Comparison of ENCODE assay signal across 22 cellular contexts in the genomic region with DNA sequence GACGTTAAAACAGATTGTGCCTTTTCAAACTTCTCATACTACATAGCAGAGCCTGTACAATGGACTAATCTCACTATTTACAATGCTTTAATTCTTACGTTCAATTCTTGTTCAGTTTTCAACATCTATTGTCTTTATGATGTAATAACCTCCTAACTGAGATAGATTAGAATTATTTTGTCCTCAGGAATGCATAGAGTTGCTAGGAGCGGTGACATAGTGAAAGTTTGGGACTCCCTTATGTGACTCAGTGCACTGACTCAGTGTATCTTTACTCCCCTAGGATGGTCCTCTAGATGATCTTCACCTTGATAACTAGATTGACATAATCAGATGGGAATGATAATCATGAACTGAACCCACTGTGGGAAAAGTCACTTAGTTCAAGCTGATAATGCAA.
DNase-seq lines count a peak whose midpoint lies in the region; ATAC-seq, FAIRE-seq and TF ChIP-seq lines count a peak whose summit lies in the region.
"Had no signal": no experiment of that assay in that cellular context is flagged by ENCODE, and none has a peak within 500 bp of the region (broad histone marks: within the 10 kb centered on the region; RNA-seq: fewer than 3 reads in every experiment).

No MANE protein-coding gene starts in this region.

- no peak for TF ChIP-seq POLR2A in IMR-90 (IDR thresholded peaks at IDR 0.05; ENCODE audit: low read depth, low read length)

- H2AFZ ChIP-seq in IMR-90 (replicated peaks; ENCODE audit: low read length, poor library complexity) = no peak overlapping the region
- H2AFZ ChIP-seq: GM23338 had no signal

- DNase-seq in EH (ENCODE audit: low read depth) (peak; percentile 70), IMR-90 (peak; percentile 53), bronchial epithelial cell (ENCODE audit: low read depth) (peak; percentile 13), kidney tubule cell (ENCODE audit: low spot score) (peak; percentile 26), glutamatergic neuron (no peak)
- no peak for DNase-seq in activated CD8-positive, alpha-beta memory T cell treated with anti-CD3 and anti-CD28 coated beads, Interleukin-2, amount 50 U/mL, for 4 hours
- DNase-seq: CD4-positive, CD25-positive, alpha-beta regulatory T cell; GDM1; KBM-7; NCI-H1048; NCI-H1436 treated with DMSO at 0.1 percent for 48 hours; NCI-H2029 treated with DMSO at 0.1 percent for 48 hours; NCI-H510A; NCI-H774; Right ventricle myocardium superior had no signal

- peaks cover 2% of the 10 kb centered on the region for H3K4me1 Mint-ChIP-seq in glutamatergic neuron (ENCODE audit: low read depth, unreplicated experiment)
- H3K4me1 Mint-ChIP-seq: B cell; CD4-positive, CD25-positive, alpha-beta regulatory T cell; GM23338 had no signal

- H3K9me3 Mint-ChIP-seq in glutamatergic neuron (ENCODE audit: unreplicated experiment) = no peaks in the 10 kb centered on the region
- H3K9me3 Mint-ChIP-seq: GM23338 had no signal

- no peaks in the 10 kb centered on the region for H4K20me1 ChIP-seq in IMR-90 (ENCODE audit: insufficient read depth, low read length)

- no peaks in the 10 kb centered on the region for H3K79me1 ChIP-seq in IMR-90 (ENCODE audit: low read depth in 1 of 2, low read length in 2 of 2)

- no peak overlapping the region for H4K8ac ChIP-seq in IMR-90 (ENCODE audit: low read depth in 2 of 2, low read length in 2 of 2)

- H3K27me3 ChIP-seq in IMR-90 (ENCODE audit: control insufficient read depth, insufficient read depth, low read length) (no peaks in the 10 kb centered on the region), bronchial epithelial cell (ENCODE audit: control insufficient read depth, insufficient read depth, low read length) (no peaks in the 10 kb centered on the region)

- no peak overlapping the region for H3K9ac ChIP-seq in IMR-90 (ENCODE audit: low read depth, low read length)

- no peak for FAIRE-seq in bronchial epithelial cell (lab: Jason Lieb, UNC)
- FAIRE-seq: GM12891, GM18507 had no signal

- in situ Hi-C loops in IMR-90 (cut with MboI; ENCODE audit: low sequenced_read_pairs) = no loop called here

- no peaks in the 10 kb centered on the region; the same call in 1 of the 2 replicates for H3K4me1 ChIP-seq in IMR-90 (ENCODE audit: control insufficient read depth, insufficient read depth, low read length)

- H3K36me3 ChIP-seq in IMR-90 (ENCODE audit: control insufficient read depth, insufficient read depth, low read length) (no peaks in the 10 kb centered on the region), bronchial epithelial cell (ENCODE audit: control insufficient read depth, insufficient read depth, low read length) (no peaks in the 10 kb centered on the region)

- no peak overlapping the region for H3K27ac ChIP-seq in IMR-90 (ENCODE audit: insufficient read depth, low read length)
- H3K27ac ChIP-seq: SK-N-MC had no signal

- CTCF ChIA-PET in IMR-90 (lab: Yijun Ruan, JAX) = no interaction called here

- intact Hi-C loops in IMR-90 (cut with micrococcal nuclease) = no loop called here

- no peak overlapping the region for H3K4ac ChIP-seq in IMR-90 (ENCODE audit: low read depth, low read length)

- TF ChIP-seq CTCF in IMR-90 (conservative IDR thresholded peaks at IDR 0.05; ENCODE audit: low read depth, low read length) (no peak), bronchial epithelial cell (IDR thresholded peaks at IDR 0.05; ENCODE audit: insufficient read depth, low read length, severe bottlenecking) (no peak), glutamatergic neuron (IDR thresholded peaks at IDR 0.05; ENCODE audit: partially characterized antibody, unreplicated experiment) (no peak)

- ATAC-seq in IMR-90 (ENCODE audit: low read depth) (peak; percentile 42; the same call in 1 of the 2 replicates), HG02938 (IDR thresholded peaks at IDR 0.05; ENCODE audit: unreplicated experiment) (no peak)
- ATAC-seq: GM23338, Panc1 had no signal

- TF ChIP-seq RAD21 in IMR-90 (IDR thresholded peaks at IDR 0.05; ENCODE audit: low read length) = no peak

- no peak overlapping the region for H2AK9ac ChIP-seq in IMR-90 (replicated peaks; ENCODE audit: low read depth, low read length, poor library complexity)

- H3K9me3 ChIP-seq in IMR-90 (ENCODE audit: control insufficient read depth, insufficient read depth, low read length) = no peaks in the 10 kb centered on the region

- H2AK5ac ChIP-seq in IMR-90 (ENCODE audit: low read depth, low read length) = no peak overlapping the region

- H3K23ac ChIP-seq in IMR-90 (ENCODE audit: low read depth, low read length) = no peak overlapping the region

- H3K4me2 ChIP-seq in IMR-90 (ENCODE audit: low read depth, low read length) = no peak overlapping the region
- H3K4me2 ChIP-seq: GM23338 had no signal

- H2BK120ac ChIP-seq in IMR-90 (ENCODE audit: low read depth, low read length) = no peak overlapping the region

- no peaks in the 10 kb centered on the region for H3K36me3 Mint-ChIP-seq in glutamatergic neuron (ENCODE audit: unreplicated experiment)
- H3K36me3 Mint-ChIP-seq: CD4-positive, CD25-positive, alpha-beta regulatory T cell had no signal

- H3K27me3 Mint-ChIP-seq in glutamatergic neuron (ENCODE audit: unreplicated experiment) = peaks cover 4% of the 10 kb centered on the region
- H3K27me3 Mint-ChIP-seq: B cell; CD4-positive, CD25-positive, alpha-beta regulatory T cell had no signal

- H4K5ac ChIP-seq in IMR-90 (ENCODE audit: low read depth, low read length) = no peak overlapping the region

- no TSS peak for BruUV-seq in IMR-90 (replicated peaks; lab: Mats Ljungman, UMichigan)

- H2BK5ac ChIP-seq in IMR-90 (ENCODE audit: low read depth, low read length, poor library complexity, severe bottlenecking) = no peak overlapping the region

- H3K18ac ChIP-seq in IMR-90 (ENCODE audit: low read depth, low read length) = no peak overlapping the region

- H3K9me1 ChIP-seq in IMR-90 (ENCODE audit: insufficient read depth, low read length) = no peaks in the 10 kb centered on the region

- H3K4me3 ChIP-seq in IMR-90 (ENCODE audit: insufficient read depth, low read depth, low read length) = no peak overlapping the region
- H3K4me3 ChIP-seq in bronchial epithelial cell (ENCODE audit: low read depth, low read length) = no peak overlapping the region
- H3K4me3 ChIP-seq: GM23338, SK-N-MC had no signal

- H3K4me3 Mint-ChIP-seq in glutamatergic neuron (ENCODE audit: unreplicated experiment) = no peak overlapping the region
- H3K4me3 Mint-ChIP-seq: B cell; CD4-positive, CD25-positive, alpha-beta regulatory T cell; GM23338 had no signal

- H3K56ac ChIP-seq in IMR-90 (ENCODE audit: extremely low read depth, insufficient read depth, low read length) = no peak overlapping the region

- dilution Hi-C loops in IMR-90 (cut with HindIII; ENCODE audit: low sequenced_read_pairs, unreplicated experiment) = no loop called here

- no peak overlapping the region for H2BK15ac ChIP-seq in IMR-90 (ENCODE audit: low read depth, low read length)

- H4K91ac ChIP-seq in IMR-90 (ENCODE audit: insufficient read depth, low read depth, low read length) = no peak overlapping the region

- no peak overlapping the region for H3K14ac ChIP-seq in IMR-90 (replicated peaks; ENCODE audit: low read depth, low read length)

- H2BK20ac ChIP-seq in IMR-90 (ENCODE audit: low read depth, low read length) = no peak overlapping the region

- POLR2A ChIA-PET in IMR-90 (lab: Charles Lee; ENCODE audit: unreplicated experiment) = no interaction called here

- no CpG with 5 or more reads among the region's 3 CpGs for WGBS in IMR-90 (ENCODE audit: extremely low coverage in 2 of 2, insufficient read length in 1 of 2), 2 experiments

- no peak overlapping the region for H3K27ac Mint-ChIP-seq in glutamatergic neuron (ENCODE audit: unreplicated experiment)
- H3K27ac Mint-ChIP-seq: B cell; CD4-positive, CD25-positive, alpha-beta regulatory T cell; GM23338 had no signal

TF ChIP-seq in IMR-90, 13 proteins besides CTCF, POLR2A, EP300 and RAD21:
- TF ChIP-seq MAZ (IDR thresholded peaks at IDR 0.05; ENCODE audit: borderline replicate concordance, low read depth, low read length) = no peak
- TF ChIP-seq CEBPB (IDR thresholded peaks at IDR 0.05; ENCODE audit: low read depth, low read length) = peak; percentile 67

Comparison
In these comparisons a context has a peak if more than half of its experiments do, and no peak if none do; other contexts are left out.
1. DNase-seq: peak in EH (single experiment), IMR-90 (single experiment), bronchial epithelial cell (single experiment) and kidney tubule cell (single experiment); none in glutamatergic neuron (single experiment) and activated CD8-positive, alpha-beta memory T cell treated with anti-CD3 and anti-CD28 coated beads, Interleukin-2, amount 50 U/mL, for 4 hours (single experiment).